Comparison of ENCODE assay signal across 8 cellular contexts in genomic region chr5:81787843-81788242, GRCh38. TPM values are rescaled to one million over a fixed set of nuclear protein-coding genes. Genes with fewer than 3 reads are reported as not detected.
DNase-seq lines count a peak whose midpoint lies in the region; TF ChIP-seq lines count a peak whose summit lies in the region.

No MANE protein-coding gene starts in this region.

- intact Hi-C loops in A673 (cut with micrococcal nuclease; ENCODE audit: unreplicated experiment): loop anchor here (1.0 kb wide), 2 partner anchors 37 to 63 kb away; partner anchors contain the start of gene SSBP2

- BruUV-seq in A673 (replicated peaks; lab: Mats Ljungman, UMichigan): no TSS peak

- H3K4me3 ChIP-seq in A673 (ENCODE audit: low read depth, low read length, poor library complexity, severe bottlenecking) (no peak overlapping the region), coronary artery (peak overlapping the region; percentile 47), mesodermal cell (ENCODE audit: extremely low read depth, insufficient read depth, low read length, poor library complexity, severe bottlenecking) (no peak overlapping the region)

- TF ChIP-seq CTCF in A673 (conservative IDR thresholded peaks at IDR 0.05; ENCODE audit: low read depth, low read length) (no peak), coronary artery (IDR thresholded peaks at IDR 0.05) (no peak)

- no peaks in the 10 kb centered on the region for H3K9me3 ChIP-seq in A673 (ENCODE audit: low read depth, low read length, poor library complexity, severe bottlenecking)
- H3K9me3 ChIP-seq in mesodermal cell (ENCODE audit: control insufficient read depth, low read length): no peaks in the 10 kb centered on the region

- no peaks in the 10 kb centered on the region for H3K27me3 ChIP-seq in A673 (replicated peaks; ENCODE audit: insufficient read depth, low read depth, low read length, poor library complexity)

- H3K36me3 ChIP-seq in A673 (ENCODE audit: insufficient read depth, low read length, poor library complexity, severe bottlenecking) (no peaks in the 10 kb centered on the region), mesodermal cell (ENCODE audit: control insufficient read depth, insufficient read depth, low read length) (no peaks in the 10 kb centered on the region)

- WGBS in mesodermal cell (ENCODE audit: insufficient coverage in 2 of 2), 2 experiments: 20 to 53% methylated on average over 2 to 3 of the region's 3 CpGs

- POLR2A ChIA-PET in A673 (lab: Charles Lee; ENCODE audit: low non-redundant PET): no interaction called here

- CTCF ChIA-PET in A673 (lab: Charles Lee): interaction anchor here (1.6 kb wide), 1 partner anchor 64 kb away, joined by 5 read pairs; no protein-coding TSS in a partner anchor

- peak; percentile 89 for DNase-seq in A673 (ENCODE audit: low spot score)
- DNase-seq in Kasumi-1 (lab: John Stamatoyannopoulos, UW): peak; percentile 77 to 81
- DNase-seq in coronary artery (ENCODE audit: low spot score): no peak
- DNase-seq in activated T-cell treated with anti-CD3 and anti-CD28 coated beads for 4 hours: no peak
- no peak for DNase-seq in LoVo (ENCODE audit: low spot score)
- DNase-seq in activated CD8-positive, alpha-beta memory T cell treated with anti-CD3 and anti-CD28 coated beads for 24 hours: no peak
- no peak for DNase-seq in NCI-H2081 (lab: John Stamatoyannopoulos, UW)

- H3K4me1 ChIP-seq in A673 (ENCODE audit: insufficient read depth, low read length, poor library complexity, severe bottlenecking): peaks cover 32% of the 10 kb centered on the region
- H3K4me1 ChIP-seq in mesodermal cell (ENCODE audit: control insufficient read depth, insufficient read depth, low read length, poor library complexity, severe bottlenecking): peaks cover 21% of the 10 kb centered on the region

- H3K27ac ChIP-seq in A673 (ENCODE audit: low read depth, low read length, poor library complexity, severe bottlenecking) (peak overlapping the region; percentile 72), coronary artery (peak overlapping the region in 1 of 2 donors; percentile 50), mesodermal cell (ENCODE audit: low read depth, low read length, severe bottlenecking) (peak overlapping the region; percentile 55)

RNA-seq across cellular contexts. Expression of gene SSBP2, which starts 36.9 kb away (rescaled TPM):
- 42.8 and 53.7 TPM in 2 replicates for total RNA-seq in A673 (2021)
- polyA plus RNA-seq in mesodermal cell (2013, experiment 1 of 2): 69.6 TPM
- polyA plus RNA-seq in mesodermal cell (2013, experiment 2 of 2): 60.9 TPM

Comparison
In these comparisons a context has a peak if more than half of its experiments do, and no peak if none do; other contexts are left out.
1. DNase-seq: peak in A673 (single experiment) and Kasumi-1 (2 of 2); none in coronary artery (single experiment), activated T-cell treated with anti-CD3 and anti-CD28 coated beads for 4 hours (single experiment), LoVo (single experiment), activated CD8-positive, alpha-beta memory T cell treated with anti-CD3 and anti-CD28 coated beads for 24 hours (single experiment) and NCI-H2081 (0 of 2).